In genomic region chr6:82182756-82183155, GRCh38 we compare ENCODE assay signal across 17 cellular contexts.
DNase-seq lines count a peak whose midpoint lies in the region; ATAC-seq and TF ChIP-seq lines count a peak whose summit lies in the region.
"Had no signal": no experiment of that assay in that cellular context is flagged by ENCODE, and none has a peak within 500 bp of the region (broad histone marks: within the 10 kb centered on the region; RNA-seq: fewer than 3 reads in every experiment).

No MANE protein-coding gene starts in this region.

- H3K27me3 ChIP-seq in IMR-90 (ENCODE audit: control insufficient read depth, insufficient read depth, low read length) (no peaks in the 10 kb centered on the region), right cardiac atrium (ENCODE audit: control insufficient read depth, insufficient read depth) (no peaks in the 10 kb centered on the region)
- H3K27me3 ChIP-seq: upper lobe of right lung had no signal

- H3K27ac ChIP-seq in IMR-90 (ENCODE audit: insufficient read depth, low read length) = no peak overlapping the region
- H3K27ac ChIP-seq in right cardiac atrium (ENCODE audit: low read length) = no peak overlapping the region
- H3K27ac ChIP-seq: A549, upper lobe of right lung had no signal

- no peak for DNase-seq in activated CD8-positive, alpha-beta memory T cell treated with anti-CD3 and anti-CD28 coated beads, Interleukin-2, amount 10 ng/mL, durations not matched to agents 7 days and 5 days
- no peak for DNase-seq in activated CD8-positive, alpha-beta memory T cell treated with anti-CD3 and anti-CD28 coated beads for 24 hours
- DNase-seq in IMR-90 = peak; percentile 70
- peak; percentile 49 for DNase-seq in dedifferentiated amniotic fluid mesenchymal stem cell (ENCODE audit: extremely low spot score)
- peak; percentile 8 for DNase-seq in renal cortical epithelial cell (ENCODE audit: low read depth)
- no peak for DNase-seq in right cardiac atrium
- DNase-seq in stimulated activated CD8-positive, alpha-beta memory T cell treated with anti-CD3 and anti-CD28 coated beads, Interleukin-4, amount 100 ng/mL, for 48 hours = no peak
- no peak for DNase-seq in lower leg skin (ENCODE audit: low spot score in 2 of 2)
- DNase-seq: Calu3, hypothalamus, left ventricle myocardium superior, NCI-H1436, SK-N-SH, upper lobe of right lung had no signal

- H4K91ac ChIP-seq in IMR-90 (ENCODE audit: insufficient read depth, low read depth, low read length) = no peak overlapping the region

- no peak overlapping the region for H2BK20ac ChIP-seq in IMR-90 (ENCODE audit: low read depth, low read length)

- no peaks in the 10 kb centered on the region for H3K27me3 Mint-ChIP-seq in activated CD8-positive, alpha-beta memory T cell treated with anti-CD3 and anti-CD28 coated beads, Interleukin-2, amount 10 ng/mL, durations not matched to agents 7 days and 5 days
- H3K27me3 Mint-ChIP-seq: activated naive CD8-positive, alpha-beta T cell; natural killer cell treated with Interleukin-12 subunit alpha and Interleukin-12 subunit beta and Interleukin-15 and Interleukin-18, amount 100 ng/mL, for 72 hours had no signal

- no peak overlapping the region for H3K4me3 Mint-ChIP-seq in activated CD8-positive, alpha-beta memory T cell treated with anti-CD3 and anti-CD28 coated beads, Interleukin-2, amount 10 ng/mL, durations not matched to agents 7 days and 5 days
- H3K4me3 Mint-ChIP-seq: activated naive CD8-positive, alpha-beta T cell; natural killer cell treated with Interleukin-12 subunit alpha and Interleukin-12 subunit beta and Interleukin-15 and Interleukin-18, amount 100 ng/mL, for 72 hours had no signal

- intact Hi-C loops in IMR-90 (cut with micrococcal nuclease) = no loop called here
- intact Hi-C loops in right cardiac atrium (cut with DNase I) = no loop called here
- intact Hi-C loops in lower leg skin (cut with DNase I; ENCODE audit: low total_unique reads) = no loop called here

- H2AFZ ChIP-seq in IMR-90 (replicated peaks; ENCODE audit: low read length, poor library complexity) = no peak overlapping the region

- no peak overlapping the region for H3K9ac ChIP-seq in IMR-90 (ENCODE audit: low read depth, low read length)
- H3K9ac ChIP-seq: SK-N-SH had no signal

- H3K18ac ChIP-seq in IMR-90 (ENCODE audit: low read depth, low read length) = no peak overlapping the region

- CTCF ChIA-PET in activated CD8-positive, alpha-beta memory T cell treated with anti-CD3 and anti-CD28 coated beads, Interleukin-2, amount 10 ng/mL, durations not matched to agents 7 days and 5 days (lab: Charles Lee) = no interaction called here
- CTCF ChIA-PET in IMR-90 (lab: Yijun Ruan, JAX) = interaction anchor here (1.3 kb wide), 1 partner anchor 16 kb away, joined by 3 read pairs; no protein-coding TSS in a partner anchor

- H2AK5ac ChIP-seq in IMR-90 (ENCODE audit: low read depth, low read length) = no peak overlapping the region

- no peak overlapping the region for H3K4me3 ChIP-seq in IMR-90 (ENCODE audit: insufficient read depth, low read depth, low read length)
- no peak overlapping the region for H3K4me3 ChIP-seq in right cardiac atrium (ENCODE audit: low read length)
- no peak overlapping the region for H3K4me3 ChIP-seq in lower leg skin (ENCODE audit: low read depth, poor library complexity, severe bottlenecking)
- H3K4me3 ChIP-seq: A549, upper lobe of right lung had no signal

- BruUV-seq in IMR-90 (replicated peaks; lab: Mats Ljungman, UMichigan) = no TSS peak

- peaks cover 11% of the 10 kb centered on the region for H3K36me3 ChIP-seq in IMR-90 (ENCODE audit: control insufficient read depth, insufficient read depth, low read length)

- peaks cover 31% of the 10 kb centered on the region for H3K36me3 Mint-ChIP-seq in activated CD8-positive, alpha-beta memory T cell treated with anti-CD3 and anti-CD28 coated beads, Interleukin-2, amount 10 ng/mL, durations not matched to agents 7 days and 5 days

- no peak for TF ChIP-seq RAD21 in IMR-90 (IDR thresholded peaks at IDR 0.05; ENCODE audit: low read length)

- in situ Hi-C loops in IMR-90 (cut with MboI; ENCODE audit: low sequenced_read_pairs) = no loop called here

- H3K4me1 ChIP-seq in IMR-90 (ENCODE audit: control insufficient read depth, insufficient read depth, low read length) (no peaks in the 10 kb centered on the region), right cardiac atrium (ENCODE audit: control insufficient read depth, insufficient read depth, low read length) (no peaks in the 10 kb centered on the region)
- H3K4me1 ChIP-seq: A549, upper lobe of right lung had no signal

- no peak overlapping the region for H4K5ac ChIP-seq in IMR-90 (ENCODE audit: low read depth, low read length)

- no peak overlapping the region for H2BK5ac ChIP-seq in IMR-90 (ENCODE audit: low read depth, low read length, poor library complexity, severe bottlenecking)

- peak; percentile 45 for ATAC-seq in activated CD8-positive, alpha-beta memory T cell treated with anti-CD3 and anti-CD28 coated beads, Interleukin-2, amount 10 ng/mL, durations not matched to agents 7 days and 5 days
- peak; percentile 72 for ATAC-seq in IMR-90 (ENCODE audit: low read depth)
- no peak for ATAC-seq in right cardiac atrium
- ATAC-seq: A549, left ventricle myocardium superior, upper lobe of right lung had no signal

- H3K23ac ChIP-seq in IMR-90 (ENCODE audit: low read depth, low read length) = no peak overlapping the region

- POLR2A ChIA-PET in IMR-90 (lab: Charles Lee; ENCODE audit: unreplicated experiment) = no interaction called here

- TF ChIP-seq POLR2A in IMR-90 (IDR thresholded peaks at IDR 0.05; ENCODE audit: low read depth, low read length) (no peak), lower leg skin (IDR thresholded peaks at IDR 0.05) (no peak)

- dilution Hi-C loops in IMR-90 (cut with HindIII; ENCODE audit: low sequenced_read_pairs, unreplicated experiment) = no loop called here

- H3K56ac ChIP-seq in IMR-90 (ENCODE audit: extremely low read depth, insufficient read depth, low read length) = no peak overlapping the region

- H3K9me3 Mint-ChIP-seq in activated CD8-positive, alpha-beta memory T cell treated with anti-CD3 and anti-CD28 coated beads, Interleukin-2, amount 10 ng/mL, durations not matched to agents 7 days and 5 days (ENCODE audit: low read depth) = no peaks in the 10 kb centered on the region
- H3K9me3 Mint-ChIP-seq: natural killer cell treated with Interleukin-12 subunit alpha and Interleukin-12 subunit beta and Interleukin-15 and Interleukin-18, amount 100 ng/mL, for 72 hours had no signal

- WGBS in IMR-90 (ENCODE audit: extremely low coverage in 2 of 2, insufficient read length in 1 of 2), 2 experiments = no CpG with 5 or more reads among the region's 1 CpG
- WGBS in right cardiac atrium = 69% methylated on average over 1 of the region's 1 CpG
- 63 to 86% methylated on average over 1 of the region's 1 CpG for WGBS in lower leg skin, 2 donors

- H3K27ac Mint-ChIP-seq in activated CD8-positive, alpha-beta memory T cell treated with anti-CD3 and anti-CD28 coated beads, Interleukin-2, amount 10 ng/mL, durations not matched to agents 7 days and 5 days = no peak overlapping the region
- H3K27ac Mint-ChIP-seq: activated naive CD8-positive, alpha-beta T cell had no signal

- no peak overlapping the region for H4K8ac ChIP-seq in IMR-90 (ENCODE audit: low read depth in 2 of 2, low read length in 2 of 2)

- no peak overlapping the region for H3K4me2 ChIP-seq in IMR-90 (ENCODE audit: low read depth, low read length)
- H3K4me2 ChIP-seq: A549, SK-N-SH had no signal

- H4K20me1 ChIP-seq in IMR-90 (ENCODE audit: insufficient read depth, low read length) = no peaks in the 10 kb centered on the region

- no peak overlapping the region for H2BK120ac ChIP-seq in IMR-90 (ENCODE audit: low read depth, low read length)

- no peak overlapping the region for H3K4ac ChIP-seq in IMR-90 (ENCODE audit: low read depth, low read length)

- H3K9me3 ChIP-seq in IMR-90 (ENCODE audit: control insufficient read depth, insufficient read depth, low read length) (no peaks in the 10 kb centered on the region), right cardiac atrium (ENCODE audit: control insufficient read depth, low read length) (no peaks in the 10 kb centered on the region)
- H3K9me3 ChIP-seq: A549, SK-N-SH, upper lobe of right lung had no signal

- H3K14ac ChIP-seq in IMR-90 (replicated peaks; ENCODE audit: low read depth, low read length) = no peak overlapping the region

- peaks cover 3 to 7% of the 10 kb centered on the region in 2 experiments for H3K79me1 ChIP-seq in IMR-90 (ENCODE audit: low read depth in 1 of 2, low read length in 2 of 2)

- TF ChIP-seq CTCF in IMR-90 (conservative IDR thresholded peaks at IDR 0.05; ENCODE audit: low read depth, low read length) (no peak), lower leg skin (IDR thresholded peaks at IDR 0.05) (no peak)

- no peak overlapping the region for H2AK9ac ChIP-seq in IMR-90 (replicated peaks; ENCODE audit: low read depth, low read length, poor library complexity)

- H2BK15ac ChIP-seq in IMR-90 (ENCODE audit: low read depth, low read length) = no peak overlapping the region

- H3K4me1 Mint-ChIP-seq in activated CD8-positive, alpha-beta memory T cell treated with anti-CD3 and anti-CD28 coated beads, Interleukin-2, amount 10 ng/mL, durations not matched to agents 7 days and 5 days = peaks cover 4% of the 10 kb centered on the region

- no peaks in the 10 kb centered on the region for H3K9me1 ChIP-seq in IMR-90 (ENCODE audit: insufficient read depth, low read length)

TF ChIP-seq in IMR-90, 13 proteins besides CTCF, POLR2A, EP300 and RAD21:
- TF ChIP-seq SMC3 (IDR thresholded peaks at IDR 0.05; ENCODE audit: low read depth, low read length) (no peak), FOS (IDR thresholded peaks at IDR 0.05; ENCODE audit: low read depth, low read length) (no peak), MAZ (IDR thresholded peaks at IDR 0.05; ENCODE audit: borderline replicate concordance, low read depth, low read length) (no peak), CEBPB (IDR thresholded peaks at IDR 0.05; ENCODE audit: low read depth, low read length) (no peak)

Comparison
In these comparisons a context has a peak if more than half of its experiments do, and no peak if none do; other contexts are left out.
1. ATAC-seq: peak in activated CD8-positive, alpha-beta memory T cell treated with anti-CD3 and anti-CD28 coated beads, Interleukin-2, amount 10 ng/mL, durations not matched to agents 7 days and 5 days (single experiment) and IMR-90 (single experiment); none in right cardiac atrium (0 of 2).
2. DNase-seq: peak in IMR-90 (single experiment), dedifferentiated amniotic fluid mesenchymal stem cell (single experiment) and renal cortical epithelial cell (single experiment); none in activated CD8-positive, alpha-beta memory T cell treated with anti-CD3 and anti-CD28 coated beads, Interleukin-2, amount 10 ng/mL, durations not matched to agents 7 days and 5 days (single experiment), activated CD8-positive, alpha-beta memory T cell treated with anti-CD3 and anti-CD28 coated beads for 24 hours (single experiment), right cardiac atrium (0 of 3), stimulated activated CD8-positive, alpha-beta memory T cell treated with anti-CD3 and anti-CD28 coated beads, Interleukin-4, amount 100 ng/mL, for 48 hours (single experiment) and lower leg skin (0 of 2).